In genomic region chrX:154368630-154369452, GRCh38 we compare ENCODE assay signal across 8 cellular contexts. TPM values are rescaled to one million over a fixed set of nuclear protein-coding genes. Genes with fewer than 3 reads are reported as not detected.
DNase-seq lines count a peak whose midpoint lies in the region; ATAC-seq and TF ChIP-seq lines count a peak whose summit lies in the region.

No MANE protein-coding gene starts in this region.

- peak overlapping the region; percentile 97 for H3K27ac ChIP-seq in RWPE2 (ENCODE audit: poor library complexity, severe bottlenecking)
- peak overlapping the region; percentile 98 for H3K27ac ChIP-seq in rectal smooth muscle tissue (ENCODE audit: low read depth, low read length)
- H3K27ac ChIP-seq in vagina = peak overlapping the region; percentile 88

- H3K9me3 Mint-ChIP-seq in glutamatergic neuron (ENCODE audit: unreplicated experiment) = peaks cover 6% of the 10 kb centered on the region

- intact Hi-C loops in vagina (cut with DNase I) = no loop called here

- H3K9ac ChIP-seq in rectal smooth muscle tissue (ENCODE audit: low read length) = peak overlapping the region; percentile 41

- no peaks in the 10 kb centered on the region for H3K4me1 Mint-ChIP-seq in glutamatergic neuron (ENCODE audit: low read depth, unreplicated experiment)

- TF ChIP-seq CTCF in RWPE2 (IDR thresholded peaks at IDR 0.05; ENCODE audit: poor library complexity, severe bottlenecking) = no peak
- no peak for TF ChIP-seq CTCF in glutamatergic neuron (IDR thresholded peaks at IDR 0.05; ENCODE audit: partially characterized antibody, unreplicated experiment)
- no peak for TF ChIP-seq CTCF in vagina (IDR thresholded peaks at IDR 0.05)

- ATAC-seq in HG03439 (IDR thresholded peaks at IDR 0.05; ENCODE audit: unreplicated experiment) (peak; percentile 35), RWPE2 (ENCODE audit: low read depth) (peak; percentile 47), HG03457 (IDR thresholded peaks at IDR 0.05; ENCODE audit: unreplicated experiment) (no peak)

- DNase-seq in EL (peak; percentile 94), RWPE2 (ENCODE audit: low spot score) (peak; percentile 89), activated gamma-delta T cell (lab: John Stamatoyannopoulos, UW) (peak; percentile 91), glutamatergic neuron (peak; percentile 24), vagina (ENCODE audit: extremely low spot score in 2 of 2) (no peak)

- H3K4me1 ChIP-seq in RWPE2 (ENCODE audit: insufficient read depth, poor library complexity, severe bottlenecking) = peaks cover 14% of the 10 kb centered on the region
- H3K4me1 ChIP-seq in rectal smooth muscle tissue (ENCODE audit: control insufficient read depth, insufficient read depth, low read length) = peaks cover 15% of the 10 kb centered on the region
- H3K4me1 ChIP-seq in vagina = peaks cover 49% of the 10 kb centered on the region

- H3K27ac Mint-ChIP-seq in glutamatergic neuron (ENCODE audit: unreplicated experiment) = no peak overlapping the region

- H3K4me3 ChIP-seq in RWPE2 (ENCODE audit: severe bottlenecking) (peak overlapping the region; percentile 56), rectal smooth muscle tissue (ENCODE audit: low read length) (peak overlapping the region; percentile 71), vagina (peak overlapping the region; percentile 66 to 75)

- H3K27me3 Mint-ChIP-seq in glutamatergic neuron (ENCODE audit: unreplicated experiment) = peaks cover 5% of the 10 kb centered on the region

- H3K9me3 ChIP-seq in RWPE2 (ENCODE audit: severe bottlenecking) (no peaks in the 10 kb centered on the region), vagina (no peaks in the 10 kb centered on the region)

- TF ChIP-seq POLR2A in vagina (IDR thresholded peaks at IDR 0.05) = peak in 1 of 2 donors; percentile 32

- H3K36me3 ChIP-seq in RWPE2 (ENCODE audit: low read depth) (peaks cover 63% of the 10 kb centered on the region), rectal smooth muscle tissue (ENCODE audit: control insufficient read depth, insufficient read depth, low read length) (peaks cover 27% of the 10 kb centered on the region), vagina (peaks cover 0 to 37% of the 10 kb centered on the region in 2 donors)

- H3K36me3 Mint-ChIP-seq in glutamatergic neuron (ENCODE audit: unreplicated experiment) = no peaks in the 10 kb centered on the region

- no peaks in the 10 kb centered on the region for H3K27me3 ChIP-seq in RWPE2 (ENCODE audit: insufficient read depth, poor library complexity, severe bottlenecking)
- peaks cover 5% of the 10 kb centered on the region for H3K27me3 ChIP-seq in rectal smooth muscle tissue (ENCODE audit: control insufficient read depth, insufficient read depth, low read length)
- H3K27me3 ChIP-seq in vagina = no peaks in the 10 kb centered on the region

- H3K4me3 Mint-ChIP-seq in glutamatergic neuron (ENCODE audit: unreplicated experiment) = peak overlapping the region; percentile 55

RNA-seq across cellular contexts. Expression of gene FLNA, which starts 5.6 kb away (rescaled TPM):
- total RNA-seq in glutamatergic neuron (ENCODE audit: unreplicated experiment) (499 TPM), vagina (1,247 TPM)

RNA-seq across cellular contexts. Expression of gene EMD, which starts 10.3 kb away (rescaled TPM):
- total RNA-seq in glutamatergic neuron (ENCODE audit: unreplicated experiment) (56.8 TPM), vagina (59.2 TPM)

RNA-seq across cellular contexts. Expression of gene RPL10, which starts 29.3 kb away (rescaled TPM):
- 1,779 TPM for total RNA-seq in glutamatergic neuron (ENCODE audit: unreplicated experiment)
- 3,948 TPM for total RNA-seq in vagina

RNA-seq across cellular contexts. Expression of gene DNASE1L1, which starts 40.2 kb away (rescaled TPM):
- total RNA-seq in glutamatergic neuron (ENCODE audit: unreplicated experiment) (15.8 TPM), vagina (52.1 TPM)

RNA-seq across cellular contexts. Expression of gene TAFAZZIN, which starts 42.5 kb away (rescaled TPM):
- total RNA-seq in glutamatergic neuron (ENCODE audit: unreplicated experiment) (40.9 TPM), vagina (59.2 TPM)

Comparison
In these comparisons a context has a peak if more than half of its experiments do, and no peak if none do; other contexts are left out.
1. DNase-seq: peak in EL (single experiment), RWPE2 (single experiment), activated gamma-delta T cell (single experiment) and glutamatergic neuron (single experiment); none in vagina (0 of 2).
2. Peak in every context shown above with its lines, with median percentiles within 50 percentile points of each other: H3K27ac ChIP-seq and H3K4me3 ChIP-seq.